In genomic region chr19:23395041-23395721, GRCh38 we compare ENCODE assay signal across 1 cellular context.
TF ChIP-seq lines count a peak whose summit lies in the region.

Gene ZNF91, minus strand, starts transcription at chr19:23395471. Its CDS starts 117 bp downstream, at chr19:23395354.

TF ChIP-seq in HepG2, 621 proteins besides CTCF, POLR2A, EP300 and RAD21 (continued from another document and continues in another):
- TF ChIP-seq ZNF687 (CRISPR knock-in tag; IDR thresholded peaks at IDR 0.05) (peak; percentile 81), ZNF629 (CRISPR knock-in tag; conservative IDR thresholded peaks at IDR 0.05) (0 out of 2 replicates have a peak, but pooled peaks have one; percentile 34), ZBTB14 (CRISPR knock-in tag; IDR thresholded peaks at IDR 0.05) (no peak), ZNF414 (CRISPR knock-in tag; IDR thresholded peaks at IDR 0.05) (no peak), SRY (CRISPR knock-in tag; IDR thresholded peaks at IDR 0.05) (0 out of 2 replicates have a peak, but pooled peaks have one; percentile 25), ZFP82 (CRISPR knock-in tag; IDR thresholded peaks at IDR 0.05; ENCODE audit: borderline replicate concordance) (no peak), ZNF383 (CRISPR knock-in tag; IDR thresholded peaks at IDR 0.05; ENCODE audit: borderline replicate concordance) (no peak), ZNF615 (CRISPR knock-in tag; IDR thresholded peaks at IDR 0.05; ENCODE audit: borderline replicate concordance) (peak; percentile 77; the same call in 1 of the 2 replicates), KDM3A (CRISPR knock-in tag; IDR thresholded peaks at IDR 0.05; ENCODE audit: low read depth) (0 out of 2 replicates have a peak, but pooled peaks have one; percentile 63), NFKB2 (CRISPR knock-in tag; IDR thresholded peaks at IDR 0.05; ENCODE audit: borderline replicate concordance) (peak; percentile 60), ZNF775 (CRISPR knock-in tag; IDR thresholded peaks at IDR 0.05; ENCODE audit: borderline replicate concordance) (peak; percentile 79; the same call in 1 of the 2 replicates), ZNF12 (CRISPR knock-in tag; IDR thresholded peaks at IDR 0.05) (peak; percentile 33; the same call in 1 of the 2 replicates), NFYB (CRISPR knock-in tag; IDR thresholded peaks at IDR 0.05) (peak; percentile 96), SRF (IDR thresholded peaks at IDR 0.05; ENCODE audit: low read depth, low read length) (peak; percentile 54; the same call in 1 of the 2 replicates), PCBP2 (optimal IDR thresholded peaks at IDR 0.05; ENCODE audit: low read depth, low read length, poor library complexity, severe bottlenecking) (no peak), ZNF263 (CRISPR knock-in tag; IDR thresholded peaks at IDR 0.05) (peak; percentile 47; the same call in 1 of the 2 replicates), ZNF557 (CRISPR knock-in tag; IDR thresholded peaks at IDR 0.05) (peak; percentile 56; the same call in 1 of the 2 replicates), ZNF747 (CRISPR knock-in tag; IDR thresholded peaks at IDR 0.05; ENCODE audit: borderline replicate concordance) (0 out of 2 replicates have a peak, but pooled peaks have one; percentile 30)
- TF ChIP-seq, protein P1, sequence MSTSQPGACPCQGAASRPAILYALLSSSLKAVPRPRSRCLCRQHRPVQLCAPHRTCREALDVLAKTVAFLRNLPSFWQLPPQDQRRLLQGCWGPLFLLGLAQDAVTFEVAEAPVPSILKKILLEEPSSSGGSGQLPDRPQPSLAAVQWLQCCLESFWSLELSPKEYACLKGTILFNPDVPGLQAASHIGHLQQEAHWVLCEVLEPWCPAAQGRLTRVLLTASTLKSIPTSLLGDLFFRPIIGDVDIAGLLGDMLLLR (CRISPR knock-in tag; IDR thresholded peaks at IDR 0.05) = no peak
- TF ChIP-seq, protein P2, sequence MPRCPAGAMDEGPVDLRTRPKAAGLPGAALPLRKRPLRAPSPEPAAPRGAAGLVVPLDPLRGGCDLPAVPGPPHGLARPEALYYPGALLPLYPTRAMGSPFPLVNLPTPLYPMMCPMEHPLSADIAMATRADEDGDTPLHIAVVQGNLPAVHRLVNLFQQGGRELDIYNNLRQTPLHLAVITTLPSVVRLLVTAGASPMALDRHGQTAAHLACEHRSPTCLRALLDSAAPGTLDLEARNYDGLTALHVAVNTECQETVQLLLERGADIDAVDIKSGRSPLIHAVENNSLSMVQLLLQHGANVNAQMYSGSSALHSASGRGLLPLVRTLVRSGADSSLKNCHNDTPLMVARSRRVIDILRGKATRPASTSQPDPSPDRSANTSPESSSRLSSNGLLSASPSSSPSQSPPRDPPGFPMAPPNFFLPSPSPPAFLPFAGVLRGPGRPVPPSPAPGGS (CRISPR knock-in tag; IDR thresholded peaks at IDR 0.05) = no peak
- TF ChIP-seq, protein P3, sequence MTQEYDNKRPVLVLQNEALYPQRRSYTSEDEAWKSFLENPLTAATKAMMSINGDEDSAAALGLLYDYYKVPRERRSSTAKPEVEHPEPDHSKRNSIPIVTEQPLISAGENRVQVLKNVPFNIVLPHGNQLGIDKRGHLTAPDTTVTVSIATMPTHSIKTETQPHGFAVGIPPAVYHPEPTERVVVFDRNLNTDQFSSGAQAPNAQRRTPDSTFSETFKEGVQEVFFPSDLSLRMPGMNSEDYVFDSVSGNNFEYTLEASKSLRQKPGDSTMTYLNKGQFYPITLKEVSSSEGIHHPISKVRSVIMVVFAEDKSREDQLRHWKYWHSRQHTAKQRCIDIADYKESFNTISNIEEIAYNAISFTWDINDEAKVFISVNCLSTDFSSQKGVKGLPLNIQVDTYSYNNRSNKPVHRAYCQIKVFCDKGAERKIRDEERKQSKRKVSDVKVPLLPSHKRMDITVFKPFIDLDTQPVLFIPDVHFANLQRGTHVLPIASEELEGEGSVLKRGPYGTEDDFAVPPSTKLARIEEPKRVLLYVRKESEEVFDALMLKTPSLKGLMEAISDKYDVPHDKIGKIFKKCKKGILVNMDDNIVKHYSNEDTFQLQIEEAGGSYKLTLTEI (CRISPR knock-in tag; conservative IDR thresholded peaks at IDR 0.05) = no peak
- TF ChIP-seq, protein P4, sequence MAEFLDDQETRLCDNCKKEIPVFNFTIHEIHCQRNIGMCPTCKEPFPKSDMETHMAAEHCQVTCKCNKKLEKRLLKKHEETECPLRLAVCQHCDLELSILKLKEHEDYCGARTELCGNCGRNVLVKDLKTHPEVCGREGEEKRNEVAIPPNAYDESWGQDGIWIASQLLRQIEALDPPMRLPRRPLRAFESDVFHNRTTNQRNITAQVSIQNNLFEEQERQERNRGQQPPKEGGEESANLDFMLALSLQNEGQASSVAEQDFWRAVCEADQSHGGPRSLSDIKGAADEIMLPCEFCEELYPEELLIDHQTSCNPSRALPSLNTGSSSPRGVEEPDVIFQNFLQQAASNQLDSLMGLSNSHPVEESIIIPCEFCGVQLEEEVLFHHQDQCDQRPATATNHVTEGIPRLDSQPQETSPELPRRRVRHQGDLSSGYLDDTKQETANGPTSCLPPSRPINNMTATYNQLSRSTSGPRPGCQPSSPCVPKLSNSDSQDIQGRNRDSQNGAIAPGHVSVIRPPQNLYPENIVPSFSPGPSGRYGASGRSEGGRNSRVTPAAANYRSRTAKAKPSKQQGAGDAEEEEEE (CRISPR knock-in tag; IDR thresholded peaks at IDR 0.05; ENCODE audit: borderline replicate concordance) = peak; percentile 66; the same call in 1 of the 2 replicates
- TF ChIP-seq, protein P5, sequence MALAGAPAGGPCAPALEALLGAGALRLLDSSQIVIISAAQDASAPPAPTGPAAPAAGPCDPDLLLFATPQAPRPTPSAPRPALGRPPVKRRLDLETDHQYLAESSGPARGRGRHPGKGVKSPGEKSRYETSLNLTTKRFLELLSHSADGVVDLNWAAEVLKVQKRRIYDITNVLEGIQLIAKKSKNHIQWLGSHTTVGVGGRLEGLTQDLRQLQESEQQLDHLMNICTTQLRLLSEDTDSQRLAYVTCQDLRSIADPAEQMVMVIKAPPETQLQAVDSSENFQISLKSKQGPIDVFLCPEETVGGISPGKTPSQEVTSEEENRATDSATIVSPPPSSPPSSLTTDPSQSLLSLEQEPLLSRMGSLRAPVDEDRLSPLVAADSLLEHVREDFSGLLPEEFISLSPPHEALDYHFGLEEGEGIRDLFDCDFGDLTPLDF (CRISPR knock-in tag; IDR thresholded peaks at IDR 0.05) = no peak
- TF ChIP-seq, protein P6, sequence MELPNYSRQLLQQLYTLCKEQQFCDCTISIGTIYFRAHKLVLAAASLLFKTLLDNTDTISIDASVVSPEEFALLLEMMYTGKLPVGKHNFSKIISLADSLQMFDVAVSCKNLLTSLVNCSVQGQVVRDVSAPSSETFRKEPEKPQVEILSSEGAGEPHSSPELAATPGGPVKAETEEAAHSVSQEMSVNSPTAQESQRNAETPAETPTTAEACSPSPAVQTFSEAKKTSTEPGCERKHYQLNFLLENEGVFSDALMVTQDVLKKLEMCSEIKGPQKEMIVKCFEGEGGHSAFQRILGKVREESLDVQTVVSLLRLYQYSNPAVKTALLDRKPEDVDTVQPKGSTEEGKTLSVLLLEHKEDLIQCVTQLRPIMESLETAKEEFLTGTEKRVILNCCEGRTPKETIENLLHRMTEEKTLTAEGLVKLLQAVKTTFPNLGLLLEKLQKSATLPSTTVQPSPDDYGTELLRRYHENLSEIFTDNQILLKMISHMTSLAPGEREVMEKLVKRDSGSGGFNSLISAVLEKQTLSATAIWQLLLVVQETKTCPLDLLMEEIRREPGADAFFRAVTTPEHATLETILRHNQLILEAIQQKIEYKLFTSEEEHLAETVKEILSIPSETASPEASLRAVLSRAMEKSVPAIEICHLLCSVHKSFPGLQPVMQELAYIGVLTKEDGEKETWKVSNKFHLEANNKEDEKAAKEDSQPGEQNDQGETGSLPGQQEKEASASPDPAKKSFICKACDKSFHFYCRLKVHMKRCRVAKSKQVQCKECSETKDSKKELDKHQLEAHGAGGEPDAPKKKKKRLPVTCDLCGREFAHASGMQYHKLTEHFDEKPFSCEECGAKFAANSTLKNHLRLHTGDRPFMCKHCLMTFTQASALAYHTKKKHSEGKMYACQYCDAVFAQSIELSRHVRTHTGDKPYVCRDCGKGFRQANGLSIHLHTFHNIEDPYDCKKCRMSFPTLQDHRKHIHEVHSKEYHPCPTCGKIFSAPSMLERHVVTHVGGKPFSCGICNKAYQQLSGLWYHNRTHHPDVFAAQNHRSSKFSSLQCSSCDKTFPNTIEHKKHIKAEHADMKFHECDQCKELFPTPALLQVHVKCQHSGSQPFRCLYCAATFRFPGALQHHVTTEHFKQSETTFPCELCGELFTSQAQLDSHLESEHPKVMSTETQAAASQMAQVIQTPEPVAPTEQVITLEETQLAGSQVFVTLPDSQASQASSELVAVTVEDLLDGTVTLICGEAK (IDR thresholded peaks at IDR 0.05) = no peak
- TF ChIP-seq, protein P6 (CRISPR knock-in tag; IDR thresholded peaks at IDR 0.05) = peak; percentile 76
